Comparison of ENCODE assay signal across 8 cellular contexts in the genomic region with DNA sequence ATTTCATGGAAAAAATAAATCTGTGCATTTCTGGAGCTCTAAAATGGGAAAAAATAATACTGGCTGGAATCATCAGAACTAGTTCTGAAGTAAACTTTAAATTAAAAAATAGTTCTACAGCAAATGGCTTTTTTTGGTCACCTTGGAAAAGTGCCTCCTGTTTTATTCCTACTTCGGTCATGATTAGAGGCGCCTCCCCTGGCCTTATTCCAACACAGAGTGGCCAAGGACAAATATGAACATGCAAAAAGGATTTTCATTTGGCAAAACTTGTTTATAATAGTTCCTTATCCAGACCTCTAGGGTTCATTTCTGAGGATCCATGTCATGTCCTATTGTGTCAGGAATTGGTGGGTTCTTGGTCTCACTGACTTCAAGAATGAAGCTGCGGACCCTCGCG.
"Had no signal": no experiment of that assay in that cellular context is flagged by ENCODE, and none has a peak within 500 bp of the region (broad histone marks: within the 10 kb centered on the region; RNA-seq: fewer than 3 reads in every experiment).

No MANE protein-coding gene starts in this region.

- H3K4me3 ChIP-seq: GM23248, GM23338, HAP-1 had no signal

- H3K4me3 Mint-ChIP-seq: GM23338, H9, HFFc6 had no signal

- H3K4me1 ChIP-seq: HAP-1 had no signal

- H3K9me3 Mint-ChIP-seq: GM23338 had no signal

- H3K36me3 ChIP-seq: HAP-1 had no signal

- H3K27ac Mint-ChIP-seq: GM23338, H9, HFFc6 had no signal

- H3K4me1 Mint-ChIP-seq: GM23338, H9 had no signal

- DNase-seq: GM23248, GOT3, H7, H9, HCEC 1CT, HFFc6 had no signal

- H3K27ac ChIP-seq: GM23248 had no signal

- H3K9me3 ChIP-seq: HAP-1 had no signal
